ENCODE assay signal across 8 cellular contexts in genomic region chr7:63925626-63926460, GRCh38.
DNase-seq lines count a peak whose midpoint lies in the region; ATAC-seq lines count a peak whose summit lies in the region.

No MANE protein-coding gene starts in this region.

- intact Hi-C loops in left ventricle myocardium superior (cut with micrococcal nuclease): no loop called here

- DNase-seq in GOT3 (lab: John Stamatoyannopoulos, UW): peak; percentile 12
- peak; percentile 98 for DNase-seq in RPMI8226
- peak; percentile 61 for DNase-seq in activated gamma-delta T cell (lab: John Stamatoyannopoulos, UW)
- peak; percentile 95 for DNase-seq in left ventricle myocardium superior
- DNase-seq in stimulated activated CD4-positive, alpha-beta T cell treated with anti-CD3 and anti-CD28 coated beads, Interleukin-12 subunit alpha, Interleukin-12 subunit beta, amount 100 ng/mL, for 48 hours (ENCODE audit: low read depth in 2 of 3, low spot score in 1 of 3): peak; percentile 77 to 86 (median 79)

- ATAC-seq in left ventricle myocardium superior (peak; percentile 99), GM18867 (IDR thresholded peaks at IDR 0.05; ENCODE audit: unreplicated experiment) (no peak), GM18511 (IDR thresholded peaks at IDR 0.05; ENCODE audit: unreplicated experiment) (no peak), HG02610 (IDR thresholded peaks at IDR 0.05; ENCODE audit: unreplicated experiment) (no peak)

Comparison
In these comparisons a context has a peak if more than half of its experiments do, and no peak if none do; other contexts are left out.
1. DNase-seq: peak in every context shown above with its lines; median percentile 98 in RPMI8226; 95 in left ventricle myocardium superior; 79 in stimulated activated CD4-positive, alpha-beta T cell treated with anti-CD3 and anti-CD28 coated beads, Interleukin-12 subunit alpha, Interleukin-12 subunit beta, amount 100 ng/mL, for 48 hours; 61 in activated gamma-delta T cell; 12 in GOT3.